8 cellular contexts compared by ENCODE assay signal in the genomic region with DNA sequence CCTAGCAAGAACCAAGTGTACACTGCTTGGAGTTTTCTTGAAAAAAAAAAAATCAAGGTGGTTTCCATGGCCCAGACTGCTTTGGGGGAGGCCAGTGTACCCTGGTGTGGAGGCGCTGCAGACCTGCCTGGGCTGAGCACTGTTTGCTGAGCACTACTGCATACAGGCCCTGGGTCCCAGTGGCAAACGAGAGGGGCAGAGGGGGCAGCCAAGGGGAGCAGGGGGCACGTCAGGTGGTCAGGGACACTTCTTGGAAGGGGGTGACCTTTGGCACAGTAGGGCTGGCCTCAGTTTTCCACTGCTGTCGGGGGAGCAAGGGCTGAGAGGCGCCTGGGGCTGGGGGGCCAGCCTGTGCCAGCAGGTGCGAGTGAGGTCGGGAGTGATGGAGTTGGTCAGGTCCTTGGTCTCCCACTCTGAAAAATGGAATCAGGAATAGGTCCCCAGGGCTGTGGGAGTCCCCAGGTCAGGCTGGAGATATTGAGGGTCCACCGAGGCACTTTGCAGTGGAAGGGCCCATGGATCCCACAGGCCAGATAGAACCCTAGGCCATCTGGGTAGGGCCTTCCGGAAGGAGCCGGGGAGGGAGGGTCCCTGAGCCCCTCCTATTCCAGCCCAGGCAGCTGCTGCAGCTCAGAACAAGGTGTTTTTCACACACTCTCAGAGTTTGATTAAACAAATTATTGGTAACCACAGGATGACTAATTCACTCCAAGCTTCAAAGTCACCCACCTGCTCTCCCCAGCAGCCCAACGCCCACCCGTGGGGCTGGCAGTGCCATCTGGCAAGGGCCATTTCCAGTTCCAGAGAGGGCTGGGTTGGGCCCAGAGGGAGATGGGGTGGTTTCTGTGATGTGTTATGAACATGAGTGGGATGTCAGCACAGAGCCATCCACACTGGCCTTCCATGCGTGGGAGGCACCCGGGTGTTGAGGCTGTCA. TPM values are rescaled to one million over a fixed set of nuclear protein-coding genes. Genes with fewer than 3 reads are reported as not detected.
DNase-seq lines count a peak whose midpoint lies in the region; ATAC-seq and TF ChIP-seq lines count a peak whose summit lies in the region.

No MANE protein-coding gene starts in this region.

- peak overlapping the region; percentile 79 for H3K27ac ChIP-seq in CD8-positive, alpha-beta memory T cell (ENCODE audit: low read depth, low read length)
- no peak overlapping the region for H3K27ac ChIP-seq in thoracic aorta
- H3K27ac ChIP-seq in substantia nigra (ENCODE audit: low read depth, low read length, poor library complexity, severe bottlenecking), result no peak overlapping the region

- no peaks in the 10 kb centered on the region for H3K9me3 ChIP-seq in CD8-positive, alpha-beta memory T cell (ENCODE audit: low read length)
- H3K9me3 ChIP-seq in thoracic aorta, result no peaks in the 10 kb centered on the region

- peak overlapping the region; percentile 65 for H3K4me3 ChIP-seq in CD8-positive, alpha-beta memory T cell (ENCODE audit: low read length)
- peak overlapping the region; percentile 73 for H3K4me3 ChIP-seq in thoracic aorta

- CTCF ChIA-PET in CD8-positive, alpha-beta memory T cell (lab: Charles Lee), result interaction anchor here (0.9 to 1.7 kb wide), 3 partner anchors 13 to 104 kb away, joined by 3 to 4 read pairs (median 4); no protein-coding TSS in a partner anchor

- POLR2A ChIA-PET in CD8-positive, alpha-beta memory T cell (lab: Charles Lee), result no interaction called here
- POLR2A ChIA-PET in naive thymus-derived CD8-positive, alpha-beta T cell (lab: Charles Lee), result interaction anchor here (0.5 to 1.3 kb wide), 2 partner anchors 13 to 257 kb away, joined by 3 to 4 read pairs; no protein-coding TSS in a partner anchor

- DNase-seq in CD8-positive, alpha-beta memory T cell, result peak in 4 of 5 donors; percentile 30 to 74 (median 50)
- peak; percentile 45 for DNase-seq in OCI-M1 (lab: John Stamatoyannopoulos, UW)
- DNase-seq in activated naive CD8-positive, alpha-beta T cell treated with anti-CD3 and anti-CD28 coated beads, Interleukin-2, amount 50 U/mL, for 24 hours, result peak; percentile 75
- peak in 3 of 10 donors; percentile 24 to 73 (median 39) for DNase-seq in naive thymus-derived CD8-positive, alpha-beta T cell
- no peak for DNase-seq in thoracic aorta (ENCODE audit: low spot score)
- DNase-seq in substantia nigra (lab: John Stamatoyannopoulos, UW), result no peak

- H3K4me1 Mint-ChIP-seq in CD8-positive, alpha-beta memory T cell, result peaks cover 38 to 57% (median 39%) of the 10 kb centered on the region in 3 donors
- H3K4me1 Mint-ChIP-seq in activated naive CD8-positive, alpha-beta T cell treated with anti-CD3 and anti-CD28 coated beads, Interleukin-2, amount 50 U/mL, for 24 hours, result peaks cover 47% of the 10 kb centered on the region
- H3K4me1 Mint-ChIP-seq in naive thymus-derived CD8-positive, alpha-beta T cell, result peaks cover 22 to 45% (median 43%) of the 10 kb centered on the region in 4 donors

- no peak for TF ChIP-seq CTCF in thoracic aorta (IDR thresholded peaks at IDR 0.05)

- peak overlapping the region; percentile 87 to 98 (median 90) for H3K4me3 Mint-ChIP-seq in CD8-positive, alpha-beta memory T cell
- peak overlapping the region; percentile 85 for H3K4me3 Mint-ChIP-seq in activated naive CD8-positive, alpha-beta T cell treated with anti-CD3 and anti-CD28 coated beads, Interleukin-2, amount 50 U/mL, for 24 hours
- peak overlapping the region; percentile 70 to 93 (median 83) for H3K4me3 Mint-ChIP-seq in naive thymus-derived CD8-positive, alpha-beta T cell

- peaks cover 0 to 9% (median 0%) of the 10 kb centered on the region in 3 donors for H3K36me3 Mint-ChIP-seq in CD8-positive, alpha-beta memory T cell
- no peaks in the 10 kb centered on the region for H3K36me3 Mint-ChIP-seq in activated naive CD8-positive, alpha-beta T cell treated with anti-CD3 and anti-CD28 coated beads, Interleukin-2, amount 50 U/mL, for 24 hours (ENCODE audit: low read depth)
- H3K36me3 Mint-ChIP-seq in naive thymus-derived CD8-positive, alpha-beta T cell, result no peaks in the 10 kb centered on the region

- H3K4me1 ChIP-seq in CD8-positive, alpha-beta memory T cell (ENCODE audit: insufficient read depth, low read length), result peaks cover 57% of the 10 kb centered on the region
- H3K4me1 ChIP-seq in thoracic aorta (ENCODE audit: control insufficient read depth in 1 of 2, low read depth in 2 of 2), result peaks cover 18 to 34% of the 10 kb centered on the region in 2 donors

- peak; percentile 16 for ATAC-seq in activated naive CD8-positive, alpha-beta T cell treated with anti-CD3 and anti-CD28 coated beads, Interleukin-2, amount 50 U/mL, for 24 hours
- no peak for ATAC-seq in naive thymus-derived CD8-positive, alpha-beta T cell
- ATAC-seq in thoracic aorta (ENCODE audit: insufficient number of reproducible peaks, low FRiP score, low read depth), result no peak
- no peak for ATAC-seq in GM18861 (IDR thresholded peaks at IDR 0.05; ENCODE audit: unreplicated experiment)
- no peak for ATAC-seq in GM19395 (IDR thresholded peaks at IDR 0.05; ENCODE audit: unreplicated experiment)

- peak overlapping the region; percentile 91 to 100 (median 98) for H3K27ac Mint-ChIP-seq in CD8-positive, alpha-beta memory T cell
- H3K27ac Mint-ChIP-seq in activated naive CD8-positive, alpha-beta T cell treated with anti-CD3 and anti-CD28 coated beads, Interleukin-2, amount 50 U/mL, for 24 hours, result peak overlapping the region; percentile 99
- peak overlapping the region; percentile 69 to 97 (median 84) for H3K27ac Mint-ChIP-seq in naive thymus-derived CD8-positive, alpha-beta T cell

- no peaks in the 10 kb centered on the region for H3K27me3 Mint-ChIP-seq in CD8-positive, alpha-beta memory T cell
- no peaks in the 10 kb centered on the region for H3K27me3 Mint-ChIP-seq in activated naive CD8-positive, alpha-beta T cell treated with anti-CD3 and anti-CD28 coated beads, Interleukin-2, amount 50 U/mL, for 24 hours
- no peaks in the 10 kb centered on the region for H3K27me3 Mint-ChIP-seq in naive thymus-derived CD8-positive, alpha-beta T cell

- H3K36me3 ChIP-seq in CD8-positive, alpha-beta memory T cell (ENCODE audit: insufficient read depth, low read length), result no peaks in the 10 kb centered on the region
- H3K36me3 ChIP-seq in thoracic aorta, result no peaks in the 10 kb centered on the region

- H3K27me3 ChIP-seq in CD8-positive, alpha-beta memory T cell (ENCODE audit: insufficient read depth, low read length, poor library complexity, severe bottlenecking), result no peaks in the 10 kb centered on the region
- no peaks in the 10 kb centered on the region for H3K27me3 ChIP-seq in thoracic aorta (replicated peaks; ENCODE audit: insufficient read depth)

- no peaks in the 10 kb centered on the region for H3K9me3 Mint-ChIP-seq in CD8-positive, alpha-beta memory T cell
- H3K9me3 Mint-ChIP-seq in activated naive CD8-positive, alpha-beta T cell treated with anti-CD3 and anti-CD28 coated beads, Interleukin-2, amount 50 U/mL, for 24 hours, result no peaks in the 10 kb centered on the region
- no peaks in the 10 kb centered on the region for H3K9me3 Mint-ChIP-seq in naive thymus-derived CD8-positive, alpha-beta T cell

RNA-seq across cellular contexts. Expression of a gene that starts 3.5 kb away (rescaled TPM):
- total RNA-seq in CD8-positive, alpha-beta memory T cell, result 10 to 100 TPM; 15.5 to 16.7 TPM
- polyA plus RNA-seq in CD8-positive, alpha-beta memory T cell, result 0.71 TPM
- total RNA-seq in naive thymus-derived CD8-positive, alpha-beta T cell, result 10 to 100 TPM; 10.6 to 10.8 TPM
- under 1 TPM; 0.23 to 0.36 (median 0.28) TPM for polyA plus RNA-seq in naive thymus-derived CD8-positive, alpha-beta T cell
- total RNA-seq in thoracic aorta, result 1 to 10 TPM; 1.8 to 2.5 TPM

Comparison
In these comparisons a context has a peak if more than half of its experiments do, and no peak if none do; other contexts are left out.
1. DNase-seq: peak in CD8-positive, alpha-beta memory T cell (4 of 5), OCI-M1 (single experiment) and activated naive CD8-positive, alpha-beta T cell treated with anti-CD3 and anti-CD28 coated beads, Interleukin-2, amount 50 U/mL, for 24 hours (single experiment); none in thoracic aorta (single experiment) and substantia nigra (0 of 49).
2. Peak in every context shown above with its lines, with median percentiles within 50 percentile points of each other: H3K27ac Mint-ChIP-seq and H3K4me3 Mint-ChIP-seq.